Comparison of ENCODE assay signal across 1 cellular context in the genomic region with DNA sequence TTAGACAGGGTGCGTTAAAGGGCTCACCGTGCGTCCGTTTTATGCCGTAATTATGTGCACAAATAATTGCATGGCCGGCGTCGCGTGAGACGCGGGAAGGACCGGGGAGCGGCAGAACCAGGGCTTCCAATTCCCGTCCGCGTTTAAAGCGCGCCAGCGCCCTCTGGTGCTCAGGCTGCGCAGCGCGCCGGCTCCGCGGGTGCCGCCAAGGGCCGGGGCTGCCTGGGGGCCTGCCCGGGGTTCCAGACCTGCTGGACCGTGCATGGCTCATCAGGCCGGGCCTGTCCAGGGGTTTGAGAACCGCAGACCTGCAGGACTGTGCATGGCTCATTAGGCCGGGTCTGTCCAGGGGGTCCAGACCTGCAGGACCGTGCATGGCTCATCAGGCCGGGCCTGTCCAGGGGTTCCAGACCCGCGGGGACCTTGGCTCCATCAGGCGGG.
TF ChIP-seq lines count a peak whose summit lies in the region.

No MANE protein-coding gene starts in this region.

TF ChIP-seq in HepG2, 621 proteins besides CTCF, POLR2A, EP300 and RAD21 (continued from another document and continues in another):
- TF ChIP-seq, protein P1, sequence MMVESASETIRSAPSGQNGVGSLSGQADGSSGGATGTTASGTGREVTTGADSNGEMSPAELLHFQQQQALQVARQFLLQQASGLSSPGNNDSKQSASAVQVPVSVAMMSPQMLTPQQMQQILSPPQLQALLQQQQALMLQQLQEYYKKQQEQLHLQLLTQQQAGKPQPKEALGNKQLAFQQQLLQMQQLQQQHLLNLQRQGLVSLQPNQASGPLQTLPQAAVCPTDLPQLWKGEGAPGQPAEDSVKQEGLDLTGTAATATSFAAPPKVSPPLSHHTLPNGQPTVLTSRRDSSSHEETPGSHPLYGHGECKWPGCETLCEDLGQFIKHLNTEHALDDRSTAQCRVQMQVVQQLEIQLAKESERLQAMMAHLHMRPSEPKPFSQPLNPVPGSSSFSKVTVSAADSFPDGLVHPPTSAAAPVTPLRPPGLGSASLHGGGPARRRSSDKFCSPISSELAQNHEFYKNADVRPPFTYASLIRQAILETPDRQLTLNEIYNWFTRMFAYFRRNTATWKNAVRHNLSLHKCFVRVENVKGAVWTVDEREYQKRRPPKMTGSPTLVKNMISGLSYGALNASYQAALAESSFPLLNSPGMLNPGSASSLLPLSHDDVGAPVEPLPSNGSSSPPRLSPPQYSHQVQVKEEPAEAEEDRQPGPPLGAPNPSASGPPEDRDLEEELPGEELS (CRISPR knock-in tag; IDR thresholded peaks at IDR 0.05): 0 out of 2 replicates have a peak, but pooled peaks have one; percentile 27
- TF ChIP-seq HCFC1 (IDR thresholded peaks at IDR 0.05; ENCODE audit: low read depth, low read length) (no peak), SPEN (CRISPR knock-in tag; IDR thresholded peaks at IDR 0.05; ENCODE audit: low read depth) (peak; percentile 32; the same call in 1 of the 2 replicates), ZMYM3 (CRISPR knock-in tag; IDR thresholded peaks at IDR 0.05) (no peak), ZNF781 (CRISPR knock-in tag; IDR thresholded peaks at IDR 0.05; ENCODE audit: borderline replicate concordance, not compliant biosample characterization) (peak; percentile 66), TRIM22 (IDR thresholded peaks at IDR 0.05) (no peak), ZSCAN20 (CRISPR knock-in tag; IDR thresholded peaks at IDR 0.05; ENCODE audit: borderline replicate concordance) (0 out of 2 replicates have a peak, but pooled peaks have one; percentile 40), FOXK2 (IDR thresholded peaks at IDR 0.05) (no peak), ZBTB33 (CRISPR knock-in tag; IDR thresholded peaks at IDR 0.05) (peak; percentile 18; the same call in 1 of the 2 replicates), MBNL3 (CRISPR knock-in tag; conservative IDR thresholded peaks at IDR 0.05) (no peak), ZNF572 (CRISPR knock-in tag; IDR thresholded peaks at IDR 0.05) (peak; percentile 61; the same call in 1 of the 2 replicates), PATZ1 (CRISPR knock-in tag; IDR thresholded peaks at IDR 0.05) (0 out of 2 replicates have a peak, but pooled peaks have one; percentile 42), NR1H2 (CRISPR knock-in tag; IDR thresholded peaks at IDR 0.05; ENCODE audit: borderline replicate concordance, low read depth) (no peak), ZNF790 (CRISPR knock-in tag; IDR thresholded peaks at IDR 0.05; ENCODE audit: borderline replicate concordance) (no peak), HOXA5 (CRISPR knock-in tag; IDR thresholded peaks at IDR 0.05) (0 out of 2 replicates have a peak, but pooled peaks have one; percentile 63), ZNF232 (CRISPR knock-in tag; IDR thresholded peaks at IDR 0.05; ENCODE audit: borderline replicate concordance) (no peak; the same call in 1 of the 2 replicates), IRF2 (CRISPR knock-in tag; IDR thresholded peaks at IDR 0.05) (no peak)
- TF ChIP-seq, protein P2, sequence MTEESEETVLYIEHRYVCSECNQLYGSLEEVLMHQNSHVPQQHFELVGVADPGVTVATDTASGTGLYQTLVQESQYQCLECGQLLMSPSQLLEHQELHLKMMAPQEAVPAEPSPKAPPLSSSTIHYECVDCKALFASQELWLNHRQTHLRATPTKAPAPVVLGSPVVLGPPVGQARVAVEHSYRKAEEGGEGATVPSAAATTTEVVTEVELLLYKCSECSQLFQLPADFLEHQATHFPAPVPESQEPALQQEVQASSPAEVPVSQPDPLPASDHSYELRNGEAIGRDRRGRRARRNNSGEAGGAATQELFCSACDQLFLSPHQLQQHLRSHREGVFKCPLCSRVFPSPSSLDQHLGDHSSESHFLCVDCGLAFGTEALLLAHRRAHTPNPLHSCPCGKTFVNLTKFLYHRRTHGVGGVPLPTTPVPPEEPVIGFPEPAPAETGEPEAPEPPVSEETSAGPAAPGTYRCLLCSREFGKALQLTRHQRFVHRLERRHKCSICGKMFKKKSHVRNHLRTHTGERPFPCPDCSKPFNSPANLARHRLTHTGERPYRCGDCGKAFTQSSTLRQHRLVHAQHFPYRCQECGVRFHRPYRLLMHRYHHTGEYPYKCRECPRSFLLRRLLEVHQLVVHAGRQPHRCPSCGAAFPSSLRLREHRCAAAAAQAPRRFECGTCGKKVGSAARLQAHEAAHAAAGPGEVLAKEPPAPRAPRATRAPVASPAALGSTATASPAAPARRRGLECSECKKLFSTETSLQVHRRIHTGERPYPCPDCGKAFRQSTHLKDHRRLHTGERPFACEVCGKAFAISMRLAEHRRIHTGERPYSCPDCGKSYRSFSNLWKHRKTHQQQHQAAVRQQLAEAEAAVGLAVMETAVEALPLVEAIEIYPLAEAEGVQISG (CRISPR knock-in tag; IDR thresholded peaks at IDR 0.05): peak; percentile 62
- TF ChIP-seq, protein P3, sequence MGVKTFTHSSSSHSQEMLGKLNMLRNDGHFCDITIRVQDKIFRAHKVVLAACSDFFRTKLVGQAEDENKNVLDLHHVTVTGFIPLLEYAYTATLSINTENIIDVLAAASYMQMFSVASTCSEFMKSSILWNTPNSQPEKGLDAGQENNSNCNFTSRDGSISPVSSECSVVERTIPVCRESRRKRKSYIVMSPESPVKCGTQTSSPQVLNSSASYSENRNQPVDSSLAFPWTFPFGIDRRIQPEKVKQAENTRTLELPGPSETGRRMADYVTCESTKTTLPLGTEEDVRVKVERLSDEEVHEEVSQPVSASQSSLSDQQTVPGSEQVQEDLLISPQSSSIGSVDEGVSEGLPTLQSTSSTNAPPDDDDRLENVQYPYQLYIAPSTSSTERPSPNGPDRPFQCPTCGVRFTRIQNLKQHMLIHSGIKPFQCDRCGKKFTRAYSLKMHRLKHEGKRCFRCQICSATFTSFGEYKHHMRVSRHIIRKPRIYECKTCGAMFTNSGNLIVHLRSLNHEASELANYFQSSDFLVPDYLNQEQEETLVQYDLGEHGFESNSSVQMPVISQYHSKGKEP (CRISPR knock-in tag; IDR thresholded peaks at IDR 0.05): no peak
- TF ChIP-seq, protein P4, sequence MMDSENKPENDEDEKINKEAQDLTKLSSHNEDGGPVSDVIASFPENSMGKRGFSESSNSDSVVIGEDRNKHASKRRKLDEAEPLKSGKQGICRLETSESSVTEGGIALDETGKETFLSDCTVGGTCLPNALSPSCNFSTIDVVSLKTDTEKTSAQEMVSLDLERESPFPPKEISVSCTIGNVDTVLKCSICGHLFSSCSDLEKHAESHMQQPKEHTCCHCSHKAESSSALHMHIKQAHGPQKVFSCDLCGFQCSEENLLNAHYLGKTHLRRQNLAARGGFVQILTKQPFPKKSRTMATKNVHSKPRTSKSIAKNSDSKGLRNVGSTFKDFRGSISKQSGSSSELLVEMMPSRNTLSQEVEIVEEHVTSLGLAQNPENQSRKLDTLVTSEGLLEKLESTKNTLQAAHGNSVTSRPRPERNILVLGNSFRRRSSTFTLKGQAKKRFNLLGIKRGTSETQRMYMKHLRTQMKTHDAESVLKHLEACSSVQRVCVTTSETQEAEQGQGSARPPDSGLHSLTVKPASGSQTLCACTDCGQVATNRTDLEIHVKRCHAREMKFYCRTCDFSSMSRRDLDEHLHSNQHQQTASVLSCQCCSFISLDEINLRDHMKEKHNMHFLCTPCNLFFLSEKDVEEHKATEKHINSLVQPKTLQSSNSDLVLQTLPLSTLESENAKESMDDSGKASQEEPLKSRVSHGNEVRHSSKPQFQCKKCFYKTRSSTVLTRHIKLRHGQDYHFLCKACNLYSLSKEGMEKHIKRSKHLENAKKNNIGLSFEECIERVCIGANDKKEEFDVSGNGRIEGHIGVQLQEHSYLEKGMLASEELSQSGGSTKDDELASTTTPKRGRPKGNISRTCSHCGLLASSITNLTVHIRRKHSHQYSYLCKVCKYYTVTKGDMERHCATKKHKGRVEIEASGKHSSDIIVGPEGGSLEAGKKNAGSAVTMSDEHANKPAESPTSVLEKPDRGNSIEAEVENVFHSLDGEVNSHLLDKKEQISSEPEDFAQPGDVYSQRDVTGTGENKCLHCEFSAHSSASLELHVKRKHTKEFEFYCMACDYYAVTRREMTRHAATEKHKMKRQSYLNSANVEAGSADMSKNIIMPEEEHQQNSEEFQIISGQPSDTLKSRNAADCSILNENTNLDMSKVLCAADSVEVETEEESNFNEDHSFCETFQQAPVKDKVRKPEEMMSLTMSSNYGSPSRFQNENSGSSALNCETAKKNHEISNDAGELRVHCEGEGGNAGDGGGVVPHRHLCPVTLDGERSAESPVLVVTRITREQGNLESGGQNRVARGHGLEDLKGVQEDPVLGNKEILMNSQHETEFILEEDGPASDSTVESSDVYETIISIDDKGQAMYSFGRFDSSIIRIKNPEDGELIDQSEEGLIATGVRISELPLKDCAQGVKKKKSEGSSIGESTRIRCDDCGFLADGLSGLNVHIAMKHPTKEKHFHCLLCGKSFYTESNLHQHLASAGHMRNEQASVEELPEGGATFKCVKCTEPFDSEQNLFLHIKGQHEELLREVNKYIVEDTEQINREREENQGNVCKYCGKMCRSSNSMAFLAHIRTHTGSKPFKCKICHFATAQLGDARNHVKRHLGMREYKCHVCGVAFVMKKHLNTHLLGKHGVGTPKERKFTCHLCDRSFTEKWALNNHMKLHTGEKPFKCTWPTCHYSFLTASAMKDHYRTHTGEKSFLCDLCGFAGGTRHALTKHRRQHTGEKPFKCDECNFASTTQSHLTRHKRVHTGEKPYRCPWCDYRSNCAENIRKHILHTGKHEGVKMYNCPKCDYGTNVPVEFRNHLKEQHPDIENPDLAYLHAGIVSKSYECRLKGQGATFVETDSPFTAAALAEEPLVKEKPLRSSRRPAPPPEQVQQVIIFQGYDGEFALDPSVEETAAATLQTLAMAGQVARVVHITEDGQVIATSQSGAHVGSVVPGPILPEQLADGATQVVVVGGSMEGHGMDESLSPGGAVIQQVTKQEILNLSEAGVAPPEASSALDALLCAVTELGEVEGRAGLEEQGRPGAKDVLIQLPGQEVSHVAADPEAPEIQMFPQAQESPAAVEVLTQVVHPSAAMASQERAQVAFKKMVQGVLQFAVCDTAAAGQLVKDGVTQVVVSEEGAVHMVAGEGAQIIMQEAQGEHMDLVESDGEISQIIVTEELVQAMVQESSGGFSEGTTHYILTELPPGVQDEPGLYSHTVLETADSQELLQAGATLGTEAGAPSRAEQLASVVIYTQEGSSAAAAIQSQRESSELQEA (CRISPR knock-in tag; IDR thresholded peaks at IDR 0.05; ENCODE audit: not compliant biosample characterization): peak; percentile 61
- TF ChIP-seq, protein P5, sequence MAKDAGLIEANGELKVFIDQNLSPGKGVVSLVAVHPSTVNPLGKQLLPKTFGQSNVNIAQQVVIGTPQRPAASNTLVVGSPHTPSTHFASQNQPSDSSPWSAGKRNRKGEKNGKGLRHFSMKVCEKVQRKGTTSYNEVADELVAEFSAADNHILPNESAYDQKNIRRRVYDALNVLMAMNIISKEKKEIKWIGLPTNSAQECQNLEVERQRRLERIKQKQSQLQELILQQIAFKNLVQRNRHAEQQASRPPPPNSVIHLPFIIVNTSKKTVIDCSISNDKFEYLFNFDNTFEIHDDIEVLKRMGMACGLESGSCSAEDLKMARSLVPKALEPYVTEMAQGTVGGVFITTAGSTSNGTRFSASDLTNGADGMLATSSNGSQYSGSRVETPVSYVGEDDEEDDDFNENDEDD (CRISPR knock-in tag; IDR thresholded peaks at IDR 0.05; ENCODE audit: borderline replicate concordance): peak; percentile 93
- TF ChIP-seq, protein P6, sequence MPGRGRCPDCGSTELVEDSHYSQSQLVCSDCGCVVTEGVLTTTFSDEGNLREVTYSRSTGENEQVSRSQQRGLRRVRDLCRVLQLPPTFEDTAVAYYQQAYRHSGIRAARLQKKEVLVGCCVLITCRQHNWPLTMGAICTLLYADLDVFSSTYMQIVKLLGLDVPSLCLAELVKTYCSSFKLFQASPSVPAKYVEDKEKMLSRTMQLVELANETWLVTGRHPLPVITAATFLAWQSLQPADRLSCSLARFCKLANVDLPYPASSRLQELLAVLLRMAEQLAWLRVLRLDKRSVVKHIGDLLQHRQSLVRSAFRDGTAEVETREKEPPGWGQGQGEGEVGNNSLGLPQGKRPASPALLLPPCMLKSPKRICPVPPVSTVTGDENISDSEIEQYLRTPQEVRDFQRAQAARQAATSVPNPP (CRISPR knock-in tag; IDR thresholded peaks at IDR 0.05): 0 out of 2 replicates have a peak, but pooled peaks have one; percentile 60
- TF ChIP-seq, protein P7, sequence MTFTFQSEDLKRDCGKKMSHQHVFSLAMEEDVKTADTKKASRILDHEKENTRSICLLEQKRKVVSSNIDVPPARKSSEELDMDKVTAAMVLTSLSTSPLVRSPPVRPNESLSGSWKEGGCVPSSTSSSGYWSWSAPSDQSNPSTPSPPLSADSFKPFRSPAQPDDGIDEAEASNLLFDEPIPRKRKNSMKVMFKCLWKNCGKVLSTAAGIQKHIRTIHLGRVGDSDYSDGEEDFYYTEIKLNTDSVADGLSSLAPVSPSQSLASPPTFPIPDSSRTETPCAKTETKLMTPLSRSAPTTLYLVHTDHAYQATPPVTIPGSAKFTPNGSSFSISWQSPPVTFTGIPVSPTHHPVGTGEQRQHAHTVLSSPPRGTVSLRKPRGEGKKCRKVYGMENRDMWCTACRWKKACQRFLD (CRISPR knock-in tag; IDR thresholded peaks at IDR 0.05; ENCODE audit: borderline replicate concordance): 0 out of 2 replicates have a peak, but pooled peaks have one; percentile 48
